Comparison of ENCODE assay signal across 13 cellular contexts in genomic region chr3:25508901-25509300, GRCh38.
DNase-seq lines count a peak whose midpoint lies in the region; ATAC-seq, FAIRE-seq and TF ChIP-seq lines count a peak whose summit lies in the region.
"Had no signal": no experiment of that assay in that cellular context is flagged by ENCODE, and none has a peak within 500 bp of the region (broad histone marks: within the 10 kb centered on the region; RNA-seq: fewer than 3 reads in every experiment).

No MANE protein-coding gene starts in this region.

- no peaks in the 10 kb centered on the region for H3K4me1 Mint-ChIP-seq in CD8-positive, alpha-beta T cell (ENCODE audit: low read depth)
- H3K4me1 Mint-ChIP-seq: activated naive CD8-positive, alpha-beta T cell treated with anti-CD3 and anti-CD28 coated beads for 36 hours had no signal

- peaks cover 69% of the 10 kb centered on the region for H3K79me2 ChIP-seq in smooth muscle cell (ENCODE audit: low read depth)

- POLR2A ChIA-PET in CD8-positive, alpha-beta T cell (lab: Charles Lee) = no interaction called here

- H3K27me3 ChIP-seq in smooth muscle cell (ENCODE audit: low read depth) = no peaks in the 10 kb centered on the region
- no peaks in the 10 kb centered on the region for H3K27me3 ChIP-seq in CD8-positive, alpha-beta T cell (ENCODE audit: insufficient read depth, low read length)

- H3K9me3 Mint-ChIP-seq in CD8-positive, alpha-beta T cell = no peaks in the 10 kb centered on the region
- H3K9me3 Mint-ChIP-seq: activated naive CD8-positive, alpha-beta T cell treated with anti-CD3 and anti-CD28 coated beads for 36 hours had no signal

- H3K9me3 ChIP-seq in smooth muscle cell (replicated peaks; ENCODE audit: low read depth) = no peaks in the 10 kb centered on the region
- H3K9me3 ChIP-seq in CD8-positive, alpha-beta T cell (ENCODE audit: low read length) = no peaks in the 10 kb centered on the region

- no peaks in the 10 kb centered on the region for H3K36me3 Mint-ChIP-seq in CD8-positive, alpha-beta T cell
- H3K36me3 Mint-ChIP-seq: activated naive CD8-positive, alpha-beta T cell treated with anti-CD3 and anti-CD28 coated beads for 36 hours had no signal

- no peak overlapping the region for H3K27ac Mint-ChIP-seq in CD8-positive, alpha-beta T cell
- H3K27ac Mint-ChIP-seq: activated naive CD8-positive, alpha-beta T cell treated with anti-CD3 and anti-CD28 coated beads for 36 hours had no signal

- 25% methylated on average over 4 of the region's 4 CpGs for WGBS in smooth muscle cell (ENCODE audit: low lambda C conversion rate)

- H3K4me3 ChIP-seq in astrocyte of the spinal cord (ENCODE audit: low read depth, low read length) (no peak overlapping the region), smooth muscle cell (no peak overlapping the region)
- no peak overlapping the region for H3K4me3 ChIP-seq in CD8-positive, alpha-beta T cell (ENCODE audit: low read depth, low read length)

- H4K20me1 ChIP-seq in smooth muscle cell (ENCODE audit: low read depth) = peaks cover 6% of the 10 kb centered on the region

- H3K36me3 ChIP-seq in smooth muscle cell (ENCODE audit: low read depth) = no peaks in the 10 kb centered on the region
- no peaks in the 10 kb centered on the region for H3K36me3 ChIP-seq in CD8-positive, alpha-beta T cell (ENCODE audit: insufficient read depth, low read length)

- CTCF ChIA-PET in CD8-positive, alpha-beta T cell (lab: Charles Lee) = no interaction called here

- in situ Hi-C loops in astrocyte of the spinal cord (cut with HindIII; ENCODE audit: low sequenced_read_pairs) = no loop called here

- ATAC-seq in left ventricle myocardium superior = peak; percentile 46
- no peak for ATAC-seq in CD8-positive, alpha-beta T cell

- H3K4me1 ChIP-seq in smooth muscle cell (ENCODE audit: low read depth) = peaks cover 11% of the 10 kb centered on the region
- no peaks in the 10 kb centered on the region for H3K4me1 ChIP-seq in CD8-positive, alpha-beta T cell (ENCODE audit: insufficient read depth, low read length)

- TF ChIP-seq CTCF in astrocyte of the spinal cord (IDR thresholded peaks at IDR 0.05; ENCODE audit: low read depth, low read length) = no peak
- no peak for TF ChIP-seq CTCF in smooth muscle cell (IDR thresholded peaks at IDR 0.05; ENCODE audit: borderline replicate concordance, insufficient read depth, poor library complexity, severe bottlenecking)
- TF ChIP-seq CTCF in CD8-positive, alpha-beta T cell (IDR thresholded peaks at IDR 0.05) = no peak

- peak overlapping the region; percentile 56 for H3K9ac ChIP-seq in smooth muscle cell (ENCODE audit: low read depth)

- H3K27ac ChIP-seq in smooth muscle cell (ENCODE audit: low read depth) = peak overlapping the region; percentile 85
- no peak overlapping the region for H3K27ac ChIP-seq in CD8-positive, alpha-beta T cell (ENCODE audit: low read depth, low read length)

- H3K27me3 Mint-ChIP-seq in CD8-positive, alpha-beta T cell (ENCODE audit: low read depth) = peaks cover 14% of the 10 kb centered on the region

- no peak overlapping the region for H3K4me3 Mint-ChIP-seq in CD8-positive, alpha-beta T cell
- H3K4me3 Mint-ChIP-seq: activated naive CD8-positive, alpha-beta T cell treated with anti-CD3 and anti-CD28 coated beads for 36 hours; neural crest cell had no signal

- H2AFZ ChIP-seq in smooth muscle cell (ENCODE audit: low read depth) = no peak overlapping the region

- H3F3A ChIP-seq in smooth muscle cell (ENCODE audit: low read depth) = peaks cover 3% of the 10 kb centered on the region

- DNase-seq in HCEC 1CT = peak; percentile 43
- peak; percentile 86 for DNase-seq in astrocyte of the spinal cord (ENCODE audit: low read depth, low spot score)
- no peak for DNase-seq in left ventricle myocardium superior
- DNase-seq in smooth muscle cell (lab: John Stamatoyannopoulos, UW; ENCODE audit: unreplicated experiment) = no peak
- DNase-seq in 8988T = no peak
- no peak for DNase-seq in CD8-positive, alpha-beta T cell
- no peak for DNase-seq in SHP77 (lab: John Stamatoyannopoulos, UW)
- DNase-seq in frontal cortex (ENCODE audit: low spot score in 2 of 2) = no peak
- DNase-seq: activated CD8-positive, alpha-beta memory T cell treated with anti-CD3 and anti-CD28 coated beads for 24 hours; activated naive CD8-positive, alpha-beta T cell treated with anti-CD3 and anti-CD28 coated beads for 36 hours; NCI-H146 had no signal

- intact Hi-C loops in left ventricle myocardium superior (cut with micrococcal nuclease) = no loop called here
- intact Hi-C loops in CD8-positive, alpha-beta T cell (cut with DNase I, micrococcal nuclease) = no loop called here

- FAIRE-seq in frontal cortex (lab: Jason Lieb, UNC) = no peak
- FAIRE-seq: D721Med had no signal

- H3K4me2 ChIP-seq in smooth muscle cell = peak overlapping the region; percentile 23

Comparison
In these comparisons a context has a peak if more than half of its experiments do, and no peak if none do; other contexts are left out.
1. DNase-seq: peak in HCEC 1CT (single experiment) and astrocyte of the spinal cord (single experiment); none in left ventricle myocardium superior (single experiment), smooth muscle cell (single experiment), 8988T (single experiment), CD8-positive, alpha-beta T cell (0 of 7), SHP77 (0 of 2) and frontal cortex (0 of 2).